Comparison of ENCODE assay signal across 2 cellular contexts in genomic region chr3:138960417-138960852, GRCh38.
TF ChIP-seq lines count a peak whose summit lies in the region.

No MANE protein-coding gene starts in this region.

TF ChIP-seq in IMR-90, 13 proteins besides CTCF, POLR2A, EP300 and RAD21:
- TF ChIP-seq CHD1 (IDR thresholded peaks at IDR 0.05; ENCODE audit: low read depth, low read length) (no peak), MXI1 (IDR thresholded peaks at IDR 0.05; ENCODE audit: borderline replicate concordance, low read depth, low read length) (no peak), NFE2L2 (IDR thresholded peaks at IDR 0.05; ENCODE audit: low read depth, low read length) (no peak), RFX5 (IDR thresholded peaks at IDR 0.05; ENCODE audit: low read depth, low read length) (no peak), MAFK (IDR thresholded peaks at IDR 0.05; ENCODE audit: low read depth, low read length) (no peak), MAZ (IDR thresholded peaks at IDR 0.05; ENCODE audit: borderline replicate concordance, low read depth, low read length) (no peak), FOS (IDR thresholded peaks at IDR 0.05; ENCODE audit: low read depth, low read length) (no peak), ELK1 (IDR thresholded peaks at IDR 0.05; ENCODE audit: borderline replicate concordance, low read depth, low read length) (no peak), BHLHE40 (IDR thresholded peaks at IDR 0.05; ENCODE audit: low read depth, low read length) (no peak), USF2 (IDR thresholded peaks at IDR 0.05; ENCODE audit: low read depth, low read length) (no peak)

TF ChIP-seq in endothelial cell of umbilical vein, 7 proteins besides CTCF, POLR2A, EP300 and RAD21:
- TF ChIP-seq POLR2AphosphoS5 (IDR thresholded peaks at IDR 0.05; ENCODE audit: insufficient read depth, low read depth, low read length): no peak
- TF ChIP-seq JUN (IDR thresholded peaks at IDR 0.05; ENCODE audit: borderline replicate concordance, insufficient read depth, insufficient read length, low read depth): no peak
- peak; percentile 55 for TF ChIP-seq EZH2 (IDR thresholded peaks at IDR 0.05; ENCODE audit: borderline replicate concordance, low read depth, low read length, severe bottlenecking)
- TF ChIP-seq GATA2 (IDR thresholded peaks at IDR 0.05; ENCODE audit: insufficient read depth, insufficient read length, low read depth, low read length): no peak
TF ChIP-seq in endothelial cell of umbilical vein: peak in this region for 1.
